Comparison of ENCODE assay signal across 20 cellular contexts in genomic region chr1:24890861-24891260, GRCh38. TPM values are rescaled to one million over a fixed set of nuclear protein-coding genes. Genes with fewer than 3 reads are reported as not detected.
DNase-seq lines count a peak whose midpoint lies in the region; ATAC-seq, FAIRE-seq and TF ChIP-seq lines count a peak whose summit lies in the region.
"Had no signal": no experiment of that assay in that cellular context is flagged by ENCODE, and none has a peak within 500 bp of the region (broad histone marks: within the 10 kb centered on the region; RNA-seq: fewer than 3 reads in every experiment).

No MANE protein-coding gene starts in this region.

- no peaks in the 10 kb centered on the region for H3K4me1 Mint-ChIP-seq in activated T-cell treated with anti-CD3 and anti-CD28 coated beads, Interleukin-2, amount 50 U/mL, for 72 hours (ENCODE audit: low read depth)

- TF ChIP-seq CTCF in GM12878 (IDR thresholded peaks at IDR 0.05 in 2 of 3, conservative IDR thresholded peaks at IDR 0.05 in 1 of 3; ENCODE audit: control insufficient read depth in 2 of 3, extremely low read depth in 1 of 3, insufficient read depth in 1 of 3, low read depth in 3 of 3, low read length in 3 of 3): no peak

- no peaks in the 10 kb centered on the region for H3K36me3 ChIP-seq in GM12878 (ENCODE audit: control insufficient read depth in 2 of 2, insufficient read depth in 2 of 2, low read length in 1 of 2)
- no peaks in the 10 kb centered on the region for H3K36me3 ChIP-seq in mesenchymal stem cell (ENCODE audit: control insufficient read depth in 1 of 2, insufficient read depth in 2 of 2, low read depth in 1 of 2, low read length in 2 of 2)
- H3K36me3 ChIP-seq: BLaER1 had no signal

- intact Hi-C loops in GM12878 (cut with micrococcal nuclease; ENCODE audit: unreplicated experiment): no loop called here

- peak overlapping the region; percentile 13 for H3K27ac Mint-ChIP-seq in activated T-cell treated with anti-CD3 and anti-CD28 coated beads, Interleukin-2, amount 50 U/mL, for 72 hours
- H3K27ac Mint-ChIP-seq: CD8-positive, alpha-beta T cell had no signal

- SMC1A ChIA-PET in GM12878 (lab: Charles Lee; ENCODE audit: uncharacterized antibody, unreplicated experiment): interaction anchor here (0.6 to 1.6 kb wide), 2 partner anchors 42 to 1050 kb away, joined by 3 to 7 read pairs; no protein-coding TSS in a partner anchor

- H3K18ac ChIP-seq in mesenchymal stem cell (ENCODE audit: low read depth in 1 of 2, low read length in 2 of 2): no peak overlapping the region

- H2BK120ac ChIP-seq in mesenchymal stem cell (ENCODE audit: low read depth, low read length): no peak overlapping the region

- H3K79me2 ChIP-seq in GM12878 (ENCODE audit: control insufficient read depth, insufficient read depth, low read length): no peaks in the 10 kb centered on the region

- no peak overlapping the region for H3K4me3 Mint-ChIP-seq in activated T-cell treated with anti-CD3 and anti-CD28 coated beads, Interleukin-2, amount 50 U/mL, for 72 hours
- H3K4me3 Mint-ChIP-seq: CD8-positive, alpha-beta T cell had no signal

- H3K4me3 ChIP-seq in GM12878: no peak overlapping the region
- H3K4me3 ChIP-seq in mesenchymal stem cell (ENCODE audit: insufficient read depth in 1 of 2, low read depth in 1 of 2, low read length in 2 of 2): no peak overlapping the region
- H3K4me3 ChIP-seq: BLaER1, PC-9 had no signal

- H2BK15ac ChIP-seq in mesenchymal stem cell (ENCODE audit: low read depth, poor library complexity, severe bottlenecking): no peak overlapping the region

- no peak overlapping the region for H4K8ac ChIP-seq in mesenchymal stem cell (ENCODE audit: low read length)

- no peak for ATAC-seq in activated T-cell treated with anti-CD3 and anti-CD28 coated beads, Interleukin-2, amount 50 U/mL, for 72 hours (replicated peaks in 1 of 2)
- ATAC-seq in GM12878 (peak; percentile 40), HG03442 (IDR thresholded peaks at IDR 0.05; ENCODE audit: unreplicated experiment) (no peak)
- ATAC-seq: CD8-positive, alpha-beta T cell had no signal

- H3K4me1 ChIP-seq in GM12878 (ENCODE audit: control insufficient read depth, insufficient read depth, low read length) (no peaks in the 10 kb centered on the region; the same call in 1 of the 2 replicates), mesenchymal stem cell (ENCODE audit: control insufficient read depth, insufficient read depth, low read depth, low read length) (no peaks in the 10 kb centered on the region)
- H3K4me1 ChIP-seq: BLaER1 had no signal

- no peak for FAIRE-seq in GM12878 (lab: Jason Lieb, UNC)
- FAIRE-seq in urothelium cell line (lab: Jason Lieb, UNC): peak; percentile 63
- FAIRE-seq: H1 had no signal

- no TSS peak for BruUV-seq in GM12878 (replicated peaks; lab: Mats Ljungman, UMichigan)

- H2AFZ ChIP-seq in GM12878 (ENCODE audit: control insufficient read depth, low read depth, low read length): no peak overlapping the region
- H2AFZ ChIP-seq in mesenchymal stem cell (ENCODE audit: low read depth, low read length): peak overlapping the region; percentile 19
- H2AFZ ChIP-seq: PC-9 had no signal

- POLR2A ChIA-PET in GM12878 (lab: Charles Lee): no interaction called here

- no peak overlapping the region for H3K4ac ChIP-seq in mesenchymal stem cell (ENCODE audit: low read depth in 1 of 2, low read length in 2 of 2)

- CTCF ChIA-PET in GM12878 (lab: Yijun Ruan, JAX): interaction anchor here (1.0 kb wide), 1 partner anchor 9 kb away, joined by 4 read pairs; no protein-coding TSS in a partner anchor

- H3K4me2 ChIP-seq in GM12878 (ENCODE audit: control insufficient read depth, insufficient read depth) (no peak overlapping the region), mesenchymal stem cell (ENCODE audit: low read length, poor library complexity, severe bottlenecking) (no peak overlapping the region)
- H3K4me2 ChIP-seq: BLaER1, PC-9 had no signal

- H2BK5ac ChIP-seq in mesenchymal stem cell (ENCODE audit: low read depth, low read length, poor library complexity, severe bottlenecking): no peak overlapping the region

- no peaks in the 10 kb centered on the region for H3K79me1 ChIP-seq in mesenchymal stem cell (replicated peaks; ENCODE audit: low read length, poor library complexity, severe bottlenecking)

- no peak overlapping the region for H2AK5ac ChIP-seq in mesenchymal stem cell (ENCODE audit: low read length, severe bottlenecking)

- H3K9ac ChIP-seq in GM12878 (ENCODE audit: control insufficient read depth, insufficient read depth, low read length) (no peak overlapping the region), mesenchymal stem cell (ENCODE audit: low read length) (no peak overlapping the region)
- H3K9ac ChIP-seq: BLaER1 had no signal

- H3K14ac ChIP-seq in mesenchymal stem cell (ENCODE audit: low read length in 2 of 2): peak overlapping the region in 1 of 2 experiments; percentile 22

- H3K9me3 ChIP-seq in GM12878 (replicated peaks; ENCODE audit: control insufficient read depth, insufficient read depth, low read length) (peaks cover 6% of the 10 kb centered on the region), mesenchymal stem cell (ENCODE audit: control insufficient read depth, low read length) (peaks cover 4% of the 10 kb centered on the region)

- H3K23ac ChIP-seq in mesenchymal stem cell (ENCODE audit: low read length in 2 of 2): no peak overlapping the region

- no peak for TF ChIP-seq POLR2A in GM12878 (IDR thresholded peaks at IDR 0.05; ENCODE audit: low read depth, low read length)

- H3K27me3 Mint-ChIP-seq in activated T-cell treated with anti-CD3 and anti-CD28 coated beads, Interleukin-2, amount 50 U/mL, for 72 hours (ENCODE audit: low read depth): no peaks in the 10 kb centered on the region

- peaks cover 6 to 11% of the 10 kb centered on the region in 2 donors for H3K9me3 Mint-ChIP-seq in activated T-cell treated with anti-CD3 and anti-CD28 coated beads, Interleukin-2, amount 50 U/mL, for 72 hours

- DNase-seq in activated T-cell treated with anti-CD3 and anti-CD28 coated beads, Interleukin-2, amount 50 U/mL, for 72 hours: no peak
- no peak for DNase-seq in activated T-cell treated with anti-CD3 and anti-CD28 coated beads, Interleukin-2, amount 50 U/mL, for 1 hour
- no peak for DNase-seq in GM12878 (ENCODE audit: low read depth, low spot score)
- no peak for DNase-seq in mesenchymal stem cell
- DNase-seq in urothelium cell line (ENCODE audit: low spot score): no peak
- no peak for DNase-seq in glomerular visceral epithelial cell (ENCODE audit: extremely low spot score)
- DNase-seq: DMS53, EL, KG1, MV-4-11, NCI-H187, NCI-H2107, NCI-H2227 treated with DMSO at 0.1 percent for 48 hours, NCI-H510A treated with DMSO at 0.1 percent for 48 hours, NCI-H774, PC-9 had no signal

- no peak overlapping the region for H4K91ac ChIP-seq in mesenchymal stem cell (ENCODE audit: low read length)

- TF ChIP-seq RAD21 in GM12878 (IDR thresholded peaks at IDR 0.05; ENCODE audit: insufficient read depth, low read depth, low read length): no peak

- H3K27me3 ChIP-seq in GM12878 (replicated peaks in 1 of 2; ENCODE audit: control insufficient read depth in 2 of 2, insufficient read depth in 2 of 2, low read length in 1 of 2) (no peaks in the 10 kb centered on the region), mesenchymal stem cell (ENCODE audit: control insufficient read depth in 1 of 2, insufficient read depth in 1 of 2, low read length in 2 of 2) (peaks cover 0 to 24% of the 10 kb centered on the region in 2 experiments)
- H3K27me3 ChIP-seq: BLaER1 had no signal

- H4K20me1 ChIP-seq in GM12878 (ENCODE audit: control insufficient read depth, insufficient read depth): no peaks in the 10 kb centered on the region
- H4K20me1 ChIP-seq: BLaER1 had no signal

- H2BK12ac ChIP-seq in mesenchymal stem cell (ENCODE audit: low read length in 2 of 2): no peak overlapping the region

- no peak for TF ChIP-seq EP300 in GM12878 (IDR thresholded peaks at IDR 0.05; ENCODE audit: borderline replicate concordance in 1 of 2, control insufficient read depth in 1 of 2, low read depth in 2 of 2, low read length in 2 of 2)

- in situ Hi-C loops in GM12878 (cut with MboI): no loop called here

- 0% methylated on average over 2 of the region's 2 CpGs for WGBS in GM12878 (ENCODE audit: insufficient coverage, insufficient replicate concordance, low lambda C conversion rate, missing lambda C conversion rate)
- 74% methylated on average over 2 of the region's 2 CpGs for WGBS in mesenchymal stem cell

- RAD21 ChIA-PET in GM12878 (lab: Charles Lee; ENCODE audit: unreplicated experiment): interaction anchor here (0.8 kb wide), 1 partner anchor 212 kb away, joined by 3 read pairs; no protein-coding TSS in a partner anchor

- H3K27ac ChIP-seq in GM12878 (ENCODE audit: control insufficient read depth, insufficient read depth) (no peak overlapping the region), mesenchymal stem cell (ENCODE audit: low read length, poor library complexity, severe bottlenecking) (no peak overlapping the region)
- H3K27ac ChIP-seq: BLaER1, PC-9 had no signal

- H3K36me3 Mint-ChIP-seq in activated T-cell treated with anti-CD3 and anti-CD28 coated beads, Interleukin-2, amount 50 U/mL, for 72 hours (ENCODE audit: insufficient read depth in 2 of 2): peaks cover 9 to 13% of the 10 kb centered on the region in 2 donors

TF ChIP-seq in GM12878, 131 proteins besides CTCF, POLR2A, EP300 and RAD21 (continues in another document):
- TF ChIP-seq TARDBP (IDR thresholded peaks at IDR 0.05; ENCODE audit: borderline replicate concordance) (no peak), HDAC6 (IDR thresholded peaks at IDR 0.05; ENCODE audit: unreplicated experiment) (no peak)

RNA-seq across cellular contexts. Expression of gene RUNX3, which starts 39.2 kb away (rescaled TPM):
- 100 to 1,000 TPM; 254 to 298 TPM for total RNA-seq in activated T-cell treated with anti-CD3 and anti-CD28 coated beads, Interleukin-2, amount 50 U/mL, for 72 hours
- total RNA-seq in GM12878 (2013; cell fraction: nucleolus; rRNA removed): 101 and 106 TPM in 2 replicates
- total RNA-seq in GM12878 (2014; rRNA removed) (25.8 and 33.5 TPM in 2 replicates), GM12878 (2014; rRNA removed; fragmentation: Illumina TruSeq; extraction: Trizol) (18.4 and 19.0 TPM in 2 replicates), GM12878 (2021) (148 and 151 TPM in 2 replicates)
- 44.1 TPM for polyA plus RNA-seq in GM12878 (2011; ENCODE audit: low read depth)
- polyA plus RNA-seq in GM12878 (2011; rRNA removed) (15.0 and 25.8 TPM in 2 replicates), GM12878 (2014; fragmentation: Illumina TruSeq; extraction: Trizol) (48.8 and 61.7 TPM in 2 replicates), GM12878 (2014; fragmentation: Nextera tagmentation; extraction: Ambion mirVana) (10 to 100 TPM; 21.6 to 26.3 TPM), GM12878 (2014; rRNA removed) (64.7 and 79.6 TPM in 2 replicates), GM12878 (2016; fragmentation: Nextera tagmentation; extraction: Ambion mirVana) (10 to 100 TPM; 29.3 to 34.0 TPM)
- polyA plus RNA-seq in GM12878 (2011; cell fraction: cytosol; rRNA removed): 45.6 and 51.9 TPM in 2 replicates
- polyA plus RNA-seq in GM12878 (2011; cell fraction: nucleus; rRNA removed): 72.8 and 112 TPM in 2 replicates
- 91.6 and 104 TPM in 2 replicates for polyA plus RNA-seq in GM12878 (2012)
- 20.0 and 31.7 TPM in 2 replicates for polyA minus RNA-seq in GM12878 (2011; rRNA and poly(A)+ RNA removed)
- 30.6 and 47.6 TPM in 2 replicates for polyA minus RNA-seq in GM12878 (2011; cell fraction: cytosol; rRNA and poly(A)+ RNA removed)
- polyA minus RNA-seq in GM12878 (2011; cell fraction: nucleus; rRNA and poly(A)+ RNA removed): 30.8 and 46.2 TPM in 2 replicates
- 0.25 TPM for polyA plus RNA-seq in mesenchymal stem cell (2013, experiment 1 of 2)
- 0.33 TPM for polyA plus RNA-seq in mesenchymal stem cell (2013, experiment 2 of 2)
- total RNA-seq: PC-9 had no signal
